ENCODE assay signal across 14 cellular contexts in the genomic region with DNA sequence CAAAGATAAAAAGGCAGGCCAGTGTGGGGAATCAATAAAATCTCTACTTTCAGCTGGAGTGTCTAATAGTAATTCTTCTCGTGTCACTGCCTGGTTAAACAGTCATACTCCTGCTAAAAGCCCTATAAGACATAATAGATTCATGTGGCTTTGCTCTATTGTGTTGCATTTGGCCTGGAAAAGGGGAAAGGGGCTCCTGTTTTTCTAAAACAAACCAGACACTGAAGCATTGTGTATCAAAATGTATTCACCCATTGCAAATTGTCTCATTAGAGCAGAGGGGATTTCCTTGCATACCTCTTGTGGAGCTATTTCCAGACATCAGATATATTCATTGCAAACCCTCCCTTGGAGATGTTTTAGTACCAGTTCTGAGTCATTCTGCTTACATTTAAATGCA.
DNase-seq lines count a peak whose midpoint lies in the region; ATAC-seq and TF ChIP-seq lines count a peak whose summit lies in the region.
"Had no signal": no experiment of that assay in that cellular context is flagged by ENCODE, and none has a peak within 500 bp of the region (broad histone marks: within the 10 kb centered on the region; RNA-seq: fewer than 3 reads in every experiment).

No MANE protein-coding gene starts in this region.

- peaks cover 9% of the 10 kb centered on the region for H3K9me3 Mint-ChIP-seq in neural progenitor cell
- H3K9me3 Mint-ChIP-seq: CD8-positive, alpha-beta memory T cell had no signal

- peaks cover 14% of the 10 kb centered on the region for H3K27me3 Mint-ChIP-seq in neural progenitor cell (ENCODE audit: insufficient read depth, low read depth)

- peaks cover 57% of the 10 kb centered on the region for H3K4me1 Mint-ChIP-seq in neural progenitor cell
- H3K4me1 Mint-ChIP-seq: CD8-positive, alpha-beta memory T cell had no signal

- no peaks in the 10 kb centered on the region for H3K79me2 ChIP-seq in neural progenitor cell (ENCODE audit: low read depth)

- no peak overlapping the region for H3K4me3 Mint-ChIP-seq in neural progenitor cell
- H3K4me3 Mint-ChIP-seq: CD8-positive, alpha-beta memory T cell had no signal

- no peaks in the 10 kb centered on the region for H3K9me3 ChIP-seq in neural progenitor cell (ENCODE audit: low read depth)

- H3K27ac Mint-ChIP-seq in neural progenitor cell = peak overlapping the region; percentile 92
- H3K27ac Mint-ChIP-seq: CD8-positive, alpha-beta memory T cell had no signal

- H3K27ac ChIP-seq in cingulate gyrus (ENCODE audit: low read depth, low read length) (peak overlapping the region; percentile 14), neural progenitor cell (no peak overlapping the region), caudate nucleus (ENCODE audit: low read depth, low read length) (no peak overlapping the region)

- no peak overlapping the region for H2AFZ ChIP-seq in neural progenitor cell (replicated peaks)

- no peaks in the 10 kb centered on the region for H3K36me3 ChIP-seq in neural progenitor cell

- no peaks in the 10 kb centered on the region for H3K36me3 Mint-ChIP-seq in neural progenitor cell
- H3K36me3 Mint-ChIP-seq: CD8-positive, alpha-beta memory T cell had no signal

- no peaks in the 10 kb centered on the region for H4K20me1 ChIP-seq in neural progenitor cell (ENCODE audit: low read depth)

- no peak overlapping the region for H3K9ac ChIP-seq in neural progenitor cell

- peak overlapping the region; percentile 28 for H3K4me2 ChIP-seq in neural progenitor cell

- no peaks in the 10 kb centered on the region for H3K27me3 ChIP-seq in neural progenitor cell

- peaks cover 23% of the 10 kb centered on the region for H3K4me1 ChIP-seq in neural progenitor cell

- no peak for TF ChIP-seq CTCF in neural progenitor cell (IDR thresholded peaks at IDR 0.05)

- peak; percentile 59 for DNase-seq in NCI-H146 treated with DMSO at 0.1 percent for 48 hours (lab: John Stamatoyannopoulos, UW; ENCODE audit: unreplicated experiment)
- peak; percentile 68 for DNase-seq in NCI-H526 treated with DMSO at 0.1 percent for 48 hours (lab: John Stamatoyannopoulos, UW)
- peak; percentile 9 for DNase-seq in neural progenitor cell (ENCODE audit: low spot score)
- DNase-seq in medulla oblongata (ENCODE audit: extremely low spot score) = no peak
- DNase-seq in caudate nucleus (lab: John Stamatoyannopoulos, UW) = no peak
- DNase-seq: C1 segment of cervical spinal cord; CD8-positive, alpha-beta memory T cell; DMS53; EL; NCI-H1092 treated with DMSO at 0.1 percent for 48 hours; NCI-H187 had no signal

- H3F3A ChIP-seq in neural progenitor cell (ENCODE audit: low read depth) = no peaks in the 10 kb centered on the region

- no peak overlapping the region for H3K4me3 ChIP-seq in neural progenitor cell
- H3K4me3 ChIP-seq: K562 had no signal

- no peak for ATAC-seq in GM21360 (IDR thresholded peaks at IDR 0.05; ENCODE audit: unreplicated experiment)
- ATAC-seq: K562 had no signal

Comparison
In these comparisons a context has a peak if more than half of its experiments do, and no peak if none do; other contexts are left out.
1. DNase-seq: peak in NCI-H146 treated with DMSO at 0.1 percent for 48 hours (single experiment), NCI-H526 treated with DMSO at 0.1 percent for 48 hours (single experiment) and neural progenitor cell (single experiment); none in medulla oblongata (single experiment) and caudate nucleus (0 of 61).